Comparison of ENCODE assay signal across 1 cellular context in genomic region chr14:39266871-39267591, GRCh38.
TF ChIP-seq lines count a peak whose summit lies in the region.

No MANE protein-coding gene starts in this region.

TF ChIP-seq in HepG2, 621 proteins besides CTCF, POLR2A, EP300 and RAD21 (continued from another document and continues in another):
- TF ChIP-seq ZNF740 (CRISPR knock-in tag; IDR thresholded peaks at IDR 0.05) (peak; percentile 61), ZFP36 (IDR thresholded peaks at IDR 0.05; ENCODE audit: borderline replicate concordance, low read depth, low read length, partially characterized antibody) (no peak), ZBTB33 (CRISPR knock-in tag; IDR thresholded peaks at IDR 0.05) (peak; percentile 63), ZNF629 (CRISPR knock-in tag; conservative IDR thresholded peaks at IDR 0.05) (0 out of 2 replicates have a peak, but pooled peaks have one; percentile 32), HMGA1 (CRISPR knock-in tag; conservative IDR thresholded peaks at IDR 0.05) (no peak), ZSCAN29 (CRISPR knock-in tag; conservative IDR thresholded peaks at IDR 0.05) (peak; percentile 100), SNRNP70 (IDR thresholded peaks at IDR 0.05; ENCODE audit: low read depth, low read length) (no peak), MBD4 (IDR thresholded peaks at IDR 0.05; ENCODE audit: borderline replicate concordance, low read length) (no peak), ZNF3 (CRISPR knock-in tag; IDR thresholded peaks at IDR 0.05) (peak; percentile 54; the same call in 1 of the 2 replicates), KIAA2018 (CRISPR knock-in tag; IDR thresholded peaks at IDR 0.05; ENCODE audit: borderline replicate concordance) (peak; percentile 99), HNF4G (IDR thresholded peaks at IDR 0.05; ENCODE audit: borderline replicate concordance, low read depth, low read length) (0 out of 2 replicates have a peak, but pooled peaks have one; percentile 20), HNF4G (CRISPR knock-in tag; IDR thresholded peaks at IDR 0.05; ENCODE audit: borderline replicate concordance, low read depth) (peak; percentile 1; the same call in 1 of the 2 replicates), ZNF883 (CRISPR knock-in tag; IDR thresholded peaks at IDR 0.05; ENCODE audit: not compliant biosample characterization) (peak; percentile 93), SP5 (CRISPR knock-in tag; IDR thresholded peaks at IDR 0.05; ENCODE audit: borderline replicate concordance, low read depth) (peak; percentile 55), ZFAT (CRISPR knock-in tag; conservative IDR thresholded peaks at IDR 0.05) (no peak; the same call in none of the 2 replicates), KLF13 (CRISPR knock-in tag; IDR thresholded peaks at IDR 0.05) (peak; percentile 75; the same call in 1 of the 2 replicates), RBAK (CRISPR knock-in tag; IDR thresholded peaks at IDR 0.05) (peak; percentile 66; the same call in 1 of the 2 replicates), ZKSCAN8 (CRISPR knock-in tag; IDR thresholded peaks at IDR 0.05; ENCODE audit: borderline replicate concordance) (peak; percentile 22; the same call in 1 of the 2 replicates), ATF1 (CRISPR knock-in tag; IDR thresholded peaks at IDR 0.05) (no peak; the same call in 1 of the 2 replicates), ZNF768 (CRISPR knock-in tag; IDR thresholded peaks at IDR 0.05) (peak; percentile 95), ESRRA (CRISPR knock-in tag; IDR thresholded peaks at IDR 0.05; ENCODE audit: low read depth) (0 out of 2 replicates have a peak, but pooled peaks have one; percentile 6), GPN1 (CRISPR knock-in tag; IDR thresholded peaks at IDR 0.05; ENCODE audit: borderline replicate concordance) (peak; percentile 73; the same call in 1 of the 2 replicates), UBTF (CRISPR knock-in tag; IDR thresholded peaks at IDR 0.05) (peak; percentile 99), SMARCC2 (IDR thresholded peaks at IDR 0.05) (no peak), NFIB (CRISPR knock-in tag; IDR thresholded peaks at IDR 0.05; ENCODE audit: borderline replicate concordance) (no peak; the same call in 1 of the 2 replicates), ZNF451 (CRISPR knock-in tag; IDR thresholded peaks at IDR 0.05) (peak; percentile 86), NONO (IDR thresholded peaks at IDR 0.05) (no peak), NONO (CRISPR knock-in tag; conservative IDR thresholded peaks at IDR 0.05) (peak; percentile 98), ZNF598 (CRISPR knock-in tag; IDR thresholded peaks at IDR 0.05; ENCODE audit: borderline replicate concordance) (peak; percentile 99), ZNF775 (CRISPR knock-in tag; IDR thresholded peaks at IDR 0.05; ENCODE audit: borderline replicate concordance) (no peak; the same call in 1 of the 2 replicates), ZNF546 (CRISPR knock-in tag; conservative IDR thresholded peaks at IDR 0.05) (peak; percentile 98), ZNF136 (CRISPR knock-in tag; IDR thresholded peaks at IDR 0.05; ENCODE audit: low read depth) (peak; percentile 37; the same call in 1 of the 2 replicates), ZNF737 (CRISPR knock-in tag; IDR thresholded peaks at IDR 0.05; ENCODE audit: borderline replicate concordance) (peak; percentile 96), POLR2AphosphoS5 (IDR thresholded peaks at IDR 0.05; ENCODE audit: low read depth, low read length) (peak; percentile 78), ZNF354B (CRISPR knock-in tag; IDR thresholded peaks at IDR 0.05) (peak; percentile 100), BRCA1 (CRISPR knock-in tag; IDR thresholded peaks at IDR 0.05) (peak; percentile 45; the same call in 1 of the 2 replicates)
- TF ChIP-seq, protein P1, sequence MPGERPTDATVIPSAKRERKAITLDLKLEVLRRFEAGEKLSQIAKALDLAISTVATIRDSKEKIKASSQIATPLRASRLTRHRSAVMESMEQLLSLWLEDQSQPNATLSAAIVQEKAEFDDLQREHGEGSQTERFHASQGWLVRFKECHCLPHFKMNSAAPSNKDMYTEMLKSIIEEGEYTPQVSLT (CRISPR knock-in tag; IDR thresholded peaks at IDR 0.05; ENCODE audit: borderline replicate concordance, low read depth), result peak; percentile 23
- TF ChIP-seq, protein P2, sequence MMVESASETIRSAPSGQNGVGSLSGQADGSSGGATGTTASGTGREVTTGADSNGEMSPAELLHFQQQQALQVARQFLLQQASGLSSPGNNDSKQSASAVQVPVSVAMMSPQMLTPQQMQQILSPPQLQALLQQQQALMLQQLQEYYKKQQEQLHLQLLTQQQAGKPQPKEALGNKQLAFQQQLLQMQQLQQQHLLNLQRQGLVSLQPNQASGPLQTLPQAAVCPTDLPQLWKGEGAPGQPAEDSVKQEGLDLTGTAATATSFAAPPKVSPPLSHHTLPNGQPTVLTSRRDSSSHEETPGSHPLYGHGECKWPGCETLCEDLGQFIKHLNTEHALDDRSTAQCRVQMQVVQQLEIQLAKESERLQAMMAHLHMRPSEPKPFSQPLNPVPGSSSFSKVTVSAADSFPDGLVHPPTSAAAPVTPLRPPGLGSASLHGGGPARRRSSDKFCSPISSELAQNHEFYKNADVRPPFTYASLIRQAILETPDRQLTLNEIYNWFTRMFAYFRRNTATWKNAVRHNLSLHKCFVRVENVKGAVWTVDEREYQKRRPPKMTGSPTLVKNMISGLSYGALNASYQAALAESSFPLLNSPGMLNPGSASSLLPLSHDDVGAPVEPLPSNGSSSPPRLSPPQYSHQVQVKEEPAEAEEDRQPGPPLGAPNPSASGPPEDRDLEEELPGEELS (CRISPR knock-in tag; IDR thresholded peaks at IDR 0.05), result peak; percentile 58; the same call in 1 of the 2 replicates
- TF ChIP-seq, protein P3, sequence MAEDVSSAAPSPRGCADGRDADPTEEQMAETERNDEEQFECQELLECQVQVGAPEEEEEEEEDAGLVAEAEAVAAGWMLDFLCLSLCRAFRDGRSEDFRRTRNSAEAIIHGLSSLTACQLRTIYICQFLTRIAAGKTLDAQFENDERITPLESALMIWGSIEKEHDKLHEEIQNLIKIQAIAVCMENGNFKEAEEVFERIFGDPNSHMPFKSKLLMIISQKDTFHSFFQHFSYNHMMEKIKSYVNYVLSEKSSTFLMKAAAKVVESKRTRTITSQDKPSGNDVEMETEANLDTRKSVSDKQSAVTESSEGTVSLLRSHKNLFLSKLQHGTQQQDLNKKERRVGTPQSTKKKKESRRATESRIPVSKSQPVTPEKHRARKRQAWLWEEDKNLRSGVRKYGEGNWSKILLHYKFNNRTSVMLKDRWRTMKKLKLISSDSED (CRISPR knock-in tag; IDR thresholded peaks at IDR 0.05), result no peak
- TF ChIP-seq, protein P4, sequence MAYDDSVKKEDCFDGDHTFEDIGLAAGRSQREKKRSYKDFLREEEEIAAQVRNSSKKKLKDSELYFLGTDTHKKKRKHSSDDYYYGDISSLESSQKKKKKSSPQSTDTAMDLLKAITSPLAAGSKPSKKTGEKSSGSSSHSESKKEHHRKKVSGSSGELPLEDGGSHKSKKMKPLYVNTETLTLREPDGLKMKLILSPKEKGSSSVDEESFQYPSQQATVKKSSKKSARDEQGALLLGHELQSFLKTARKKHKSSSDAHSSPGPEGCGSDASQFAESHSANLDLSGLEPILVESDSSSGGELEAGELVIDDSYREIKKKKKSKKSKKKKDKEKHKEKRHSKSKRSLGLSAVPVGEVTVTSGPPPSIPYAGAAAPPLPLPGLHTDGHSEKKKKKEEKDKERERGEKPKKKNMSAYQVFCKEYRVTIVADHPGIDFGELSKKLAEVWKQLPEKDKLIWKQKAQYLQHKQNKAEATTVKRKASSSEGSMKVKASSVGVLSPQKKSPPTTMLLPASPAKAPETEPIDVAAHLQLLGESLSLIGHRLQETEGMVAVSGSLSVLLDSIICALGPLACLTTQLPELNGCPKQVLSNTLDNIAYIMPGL (CRISPR knock-in tag; IDR thresholded peaks at IDR 0.05; ENCODE audit: borderline replicate concordance in 1 of 2, low read depth in 1 of 2), result peak; percentile 58 to 99
